In genomic region chr7:1777122-1777521, GRCh38 we compare ENCODE assay signal across 31 cellular contexts.
"Had no signal": no experiment of that assay in that cellular context is flagged by ENCODE, and none has a peak within 500 bp of the region (broad histone marks: within the 10 kb centered on the region; RNA-seq: fewer than 3 reads in every experiment).

No MANE protein-coding gene starts in this region.

- H3K36me3 Mint-ChIP-seq: activated CD8-positive, alpha-beta memory T cell treated with anti-CD3 and anti-CD28 coated beads, Interleukin-2, amount 10 ng/mL, durations not matched to agents 7 days and 5 days; activated naive CD4-positive, alpha-beta T cell treated with anti-CD3 and anti-CD28 coated beads, Interleukin-2, amount 10 ng/mL, durations not matched to agents 7 days and 5 days had no signal

- H3K4me1 ChIP-seq: ascending aorta, breast epithelium, colonic mucosa, foreskin keratinocyte, gastrocnemius medialis had no signal

- H3K36me3 ChIP-seq: ascending aorta, breast epithelium, cardiac muscle cell, colonic mucosa, gastrocnemius medialis, WERI-Rb-1 had no signal

- H3K4me3 Mint-ChIP-seq: activated B cell treated with CpG ODN at 0.5 μM for 24 hours; activated CD8-positive, alpha-beta memory T cell treated with anti-CD3 and anti-CD28 coated beads, Interleukin-2, amount 10 ng/mL, durations not matched to agents 7 days and 5 days; activated CD8-positive, alpha-beta T cell treated with anti-CD3 and anti-CD28 coated beads for 36 hours; activated naive CD4-positive, alpha-beta T cell treated with anti-CD3 and anti-CD28 coated beads, Interleukin-2, amount 10 ng/mL, durations not matched to agents 7 days and 5 days; activated naive CD8-positive, alpha-beta T cell treated with anti-CD3 and anti-CD28 coated beads, Interleukin-2, amount 10 ng/mL, durations not matched to agents 7 days and 5 days; activated T-cell treated with anti-CD3 and anti-CD28 coated beads, Interleukin-2, amount 50 U/mL, for 24 hours; activated T-cell treated with anti-CD3 and anti-CD28 coated beads, Interleukin-2, amount 50 U/mL, for 72 hours; brain; endodermal cell; T-helper 17 cell; T-helper 2 cell treated with Interferon-gamma antibody and Interleukin-4, amounts not matched to agents 5 μg/mL and 100 μg/mL, for 36 hours had no signal

- H3K4me1 Mint-ChIP-seq: activated B cell treated with CpG ODN at 0.5 μM for 24 hours; activated CD8-positive, alpha-beta memory T cell treated with anti-CD3 and anti-CD28 coated beads, Interleukin-2, amount 10 ng/mL, durations not matched to agents 7 days and 5 days; activated naive CD4-positive, alpha-beta T cell treated with anti-CD3 and anti-CD28 coated beads, Interleukin-2, amount 10 ng/mL, durations not matched to agents 7 days and 5 days; activated naive CD8-positive, alpha-beta T cell treated with anti-CD3 and anti-CD28 coated beads, Interleukin-2, amount 10 ng/mL, durations not matched to agents 7 days and 5 days; brain; endodermal cell; T-helper 17 cell had no signal

- H3K27ac Mint-ChIP-seq: activated B cell treated with CpG ODN at 0.5 μM for 24 hours; activated CD8-positive, alpha-beta memory T cell treated with anti-CD3 and anti-CD28 coated beads, Interleukin-2, amount 10 ng/mL, durations not matched to agents 7 days and 5 days; activated CD8-positive, alpha-beta T cell treated with anti-CD3 and anti-CD28 coated beads for 36 hours; activated naive CD4-positive, alpha-beta T cell treated with anti-CD3 and anti-CD28 coated beads, Interleukin-2, amount 10 ng/mL, durations not matched to agents 7 days and 5 days; activated naive CD4-positive, alpha-beta T cell treated with anti-CD3 and anti-CD28 coated beads, Interleukin-2, amount 50 U/mL, for 72 hours; activated naive CD8-positive, alpha-beta T cell treated with anti-CD3 and anti-CD28 coated beads, Interleukin-2, amount 10 ng/mL, durations not matched to agents 7 days and 5 days; activated T-cell treated with anti-CD3 and anti-CD28 coated beads, Interleukin-2, amount 50 U/mL, for 24 hours; activated T-cell treated with anti-CD3 and anti-CD28 coated beads, Interleukin-2, amount 50 U/mL, for 72 hours; brain; endodermal cell; T-helper 17 cell; T-helper 2 cell treated with Interferon-gamma antibody and Interleukin-4, amounts not matched to agents 5 μg/mL and 100 μg/mL, for 36 hours had no signal

- H3K27me3 ChIP-seq: ascending aorta, breast epithelium, cardiac muscle cell, colonic mucosa had no signal

- H3K9me3 ChIP-seq: colonic mucosa, gastrocnemius medialis had no signal

- H3K4me3 ChIP-seq: ascending aorta, breast epithelium, cardiac muscle cell, colonic mucosa, gastrocnemius medialis had no signal

- H3K27ac ChIP-seq: ascending aorta, breast epithelium, cardiac muscle cell, colonic mucosa, foreskin keratinocyte, gastrocnemius medialis, WERI-Rb-1 had no signal

- DNase-seq: activated B cell treated with CpG ODN at 0.5 μM for 24 hours; activated CD4-positive, alpha-beta T cell treated with anti-CD3 and anti-CD28 coated beads for 48 hours; activated CD4-positive, alpha-beta T cell treated with anti-CD3 and anti-CD28 coated beads, Interleukin-2, amount 50 U/mL, for 1 hour; activated CD4-positive, alpha-beta T cell treated with anti-CD3 and anti-CD28 coated beads, Interleukin-2, amount 50 U/mL, for 48 hours; activated CD8-positive, alpha-beta memory T cell treated with anti-CD3 and anti-CD28 coated beads, Interleukin-2, amount 50 U/mL, for 4 hours; activated CD8-positive, alpha-beta T cell treated with anti-CD3 and anti-CD28 coated beads for 36 hours; activated gamma-delta T cell; activated naive CD4-positive, alpha-beta T cell; activated naive CD4-positive, alpha-beta T cell treated with anti-CD3 and anti-CD28 coated beads, Interleukin-2, amount 10 ng/mL, durations not matched to agents 7 days and 5 days; activated naive CD8-positive, alpha-beta T cell treated with anti-CD3 and anti-CD28 coated beads, Interleukin-2, amount 10 ng/mL, durations not matched to agents 7 days and 5 days; activated T-cell treated with anti-CD3 and anti-CD28 coated beads for 4 hours; activated T-cell treated with anti-CD3 and anti-CD28 coated beads, Interleukin-2, amount 50 U/mL, for 24 hours; activated T-cell treated with anti-CD3 and anti-CD28 coated beads, Interleukin-2, amount 50 U/mL, for 72 hours; central memory CD4-positive, alpha-beta T cell; cerebellar nuclear complex; colonic mucosa; effector memory CD4-positive, alpha-beta T cell; endodermal cell; foreskin keratinocyte; gastrocnemius medialis; T-helper 1 cell; T-helper 17 cell; T1000; WERI-Rb-1 had no signal

- H3K27me3 Mint-ChIP-seq: activated CD8-positive, alpha-beta T cell treated with anti-CD3 and anti-CD28 coated beads for 36 hours; activated naive CD8-positive, alpha-beta T cell treated with anti-CD3 and anti-CD28 coated beads, Interleukin-2, amount 10 ng/mL, durations not matched to agents 7 days and 5 days had no signal
